7 cellular contexts compared by ENCODE assay signal in the genomic region with DNA sequence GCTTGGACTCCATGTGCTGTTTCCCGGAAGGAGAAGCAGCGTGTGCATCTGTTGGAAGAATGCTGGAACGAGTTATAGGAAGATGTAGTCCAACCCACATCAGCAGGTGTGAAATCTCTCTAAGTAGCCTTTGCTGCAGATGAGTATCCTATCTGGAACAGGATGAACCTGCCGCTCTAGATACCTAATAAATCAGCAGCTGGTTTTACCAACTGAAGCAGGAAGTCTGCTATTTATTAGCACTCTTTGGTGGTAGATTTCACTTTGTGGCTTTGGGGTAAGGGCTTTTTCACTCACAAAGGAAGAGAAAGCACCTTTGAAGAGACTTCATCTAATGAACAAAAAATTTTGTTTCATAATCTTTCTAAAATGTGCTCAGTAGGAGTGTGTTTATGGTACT.
DNase-seq lines count a peak whose midpoint lies in the region; ATAC-seq and TF ChIP-seq lines count a peak whose summit lies in the region.

No MANE protein-coding gene starts in this region.

- POLR2A ChIA-PET in IMR-90 (lab: Charles Lee; ENCODE audit: unreplicated experiment) = no interaction called here

- TF ChIP-seq CTCF in IMR-90 (conservative IDR thresholded peaks at IDR 0.05; ENCODE audit: low read depth, low read length) = no peak

- H3K79me1 ChIP-seq in IMR-90 (ENCODE audit: low read depth in 1 of 2, low read length in 2 of 2) = peaks cover 3% of the 10 kb centered on the region in 2 experiments; a peak in 2 of 4 replicates

- H2BK20ac ChIP-seq in IMR-90 (ENCODE audit: low read depth, low read length) = no peak overlapping the region; the same call in 1 of the 2 replicates

- peak overlapping the region; percentile 26; the same call in 1 of the 2 replicates for H3K4me2 ChIP-seq in IMR-90 (ENCODE audit: low read depth, low read length)

- in situ Hi-C loops in IMR-90 (cut with MboI; ENCODE audit: low sequenced_read_pairs) = loop anchor here (25.0 kb wide), 1 partner anchor 473 kb away; no protein-coding TSS in a partner anchor

- no peaks in the 10 kb centered on the region; the same call in 1 of the 2 replicates for H4K20me1 ChIP-seq in IMR-90 (ENCODE audit: insufficient read depth, low read length)

- peak overlapping the region; percentile 50 to 66 (median 58) for H3K4me3 Mint-ChIP-seq in immature natural killer cell

- WGBS in IMR-90 (ENCODE audit: extremely low coverage in 2 of 2, insufficient read length in 1 of 2), 2 experiments = 80% methylated on average over 3 of the region's 4 CpGs; no CpG with 5 or more reads in 1 of the 2 experiments

- peaks cover 5% of the 10 kb centered on the region; the same call in 1 of the 2 replicates for H3K9me1 ChIP-seq in IMR-90 (ENCODE audit: insufficient read depth, low read length)

- no peaks in the 10 kb centered on the region for H3K27me3 ChIP-seq in IMR-90 (ENCODE audit: control insufficient read depth, insufficient read depth, low read length)

- H3K9ac ChIP-seq in IMR-90 (ENCODE audit: low read depth, low read length) = 0 out of 2 replicates have a peak overlapping the region, but pooled peaks have one; percentile 56

- peaks cover 13% of the 10 kb centered on the region for H3K4me1 ChIP-seq in IMR-90 (ENCODE audit: control insufficient read depth, insufficient read depth, low read length)

- H3K14ac ChIP-seq in IMR-90 (replicated peaks; ENCODE audit: low read depth, low read length) = no peak overlapping the region

- 0 out of 2 replicates have a peak overlapping the region, but pooled peaks have one; percentile 4 for H3K23ac ChIP-seq in IMR-90 (ENCODE audit: low read depth, low read length)

- H3K56ac ChIP-seq in IMR-90 (ENCODE audit: extremely low read depth, insufficient read depth, low read length) = no peak overlapping the region

- CTCF ChIA-PET in IMR-90 (lab: Yijun Ruan, JAX) = no interaction called here

- no peak overlapping the region for H2AFZ ChIP-seq in IMR-90 (replicated peaks; ENCODE audit: low read length, poor library complexity)

- 0 out of 2 replicates have a peak overlapping the region, but pooled peaks have one; percentile 5 for H2BK120ac ChIP-seq in IMR-90 (ENCODE audit: low read depth, low read length)

- H4K8ac ChIP-seq in IMR-90 (ENCODE audit: low read depth in 2 of 2, low read length in 2 of 2) = no peak overlapping the region

- H3K9me3 Mint-ChIP-seq in immature natural killer cell = no peaks in the 10 kb centered on the region

- no peaks in the 10 kb centered on the region for H3K9me3 ChIP-seq in IMR-90 (ENCODE audit: control insufficient read depth, insufficient read depth, low read length)

- BruUV-seq in IMR-90 (replicated peaks; lab: Mats Ljungman, UMichigan) = no TSS peak

- ATAC-seq in GM18858 (IDR thresholded peaks at IDR 0.05; ENCODE audit: unreplicated experiment) (peak; percentile 76), GM21576 (IDR thresholded peaks at IDR 0.05; ENCODE audit: unreplicated experiment) (peak; percentile 84), IMR-90 (ENCODE audit: low read depth) (no peak), HG03439 (IDR thresholded peaks at IDR 0.05; ENCODE audit: unreplicated experiment) (no peak)

- H3K27ac ChIP-seq in IMR-90 (ENCODE audit: insufficient read depth, low read length) = peak overlapping the region; percentile 90; the same call in 1 of the 2 replicates

- no peak overlapping the region for H3K4me3 ChIP-seq in IMR-90 (ENCODE audit: insufficient read depth, low read depth, low read length)

- H3K4ac ChIP-seq in IMR-90 (ENCODE audit: low read depth, low read length) = peak overlapping the region; percentile 11; the same call in 1 of the 2 replicates

- H3K18ac ChIP-seq in IMR-90 (ENCODE audit: low read depth, low read length) = peak overlapping the region; percentile 88

- dilution Hi-C loops in IMR-90 (cut with HindIII; ENCODE audit: low sequenced_read_pairs, unreplicated experiment) = no loop called here

- H3K27me3 Mint-ChIP-seq in immature natural killer cell (ENCODE audit: low read depth in 3 of 3) = peaks cover 0 to 3% (median 0%) of the 10 kb centered on the region in 3 donors

- H3K36me3 ChIP-seq in IMR-90 (ENCODE audit: control insufficient read depth, insufficient read depth, low read length) = 0 out of 2 replicates have a peak, but pooled peaks cover 1% of the 10 kb centered on the region

- DNase-seq in IMR-90 = no peak
- peak; percentile 13 to 33 (median 19) for DNase-seq in immature natural killer cell
- no peak for DNase-seq in stimulated activated CD4-positive, alpha-beta T cell treated with anti-CD3 and anti-CD28 coated beads, Interleukin-12 subunit alpha, Interleukin-12 subunit beta, amount 100 ng/mL, for 4 hours
- no peak for DNase-seq in HK-2 (ENCODE audit: unreplicated experiment)

- intact Hi-C loops in IMR-90 (cut with micrococcal nuclease) = loop anchor here (5.0 kb wide), 2 partner anchors 118 to 183 kb away; a partner anchor contains a TSS

- H4K91ac ChIP-seq in IMR-90 (ENCODE audit: insufficient read depth, low read depth, low read length) = no peak overlapping the region

- no peak for TF ChIP-seq RAD21 in IMR-90 (IDR thresholded peaks at IDR 0.05; ENCODE audit: low read length)

- no peak overlapping the region for H2AK9ac ChIP-seq in IMR-90 (replicated peaks; ENCODE audit: low read depth, low read length, poor library complexity)

- H2AK5ac ChIP-seq in IMR-90 (ENCODE audit: low read depth, low read length) = peak overlapping the region; percentile 17; the same call in 1 of the 2 replicates

- TF ChIP-seq POLR2A in IMR-90 (IDR thresholded peaks at IDR 0.05; ENCODE audit: low read depth, low read length) = no peak

- peaks cover 47 to 77% of the 10 kb centered on the region in 2 donors for H3K4me1 Mint-ChIP-seq in immature natural killer cell

- H3K27ac Mint-ChIP-seq in immature natural killer cell = peak overlapping the region; percentile 64 to 86 (median 80)

- peak overlapping the region; percentile 68 for H2BK5ac ChIP-seq in IMR-90 (ENCODE audit: low read depth, low read length, poor library complexity, severe bottlenecking)

- H3K36me3 Mint-ChIP-seq in immature natural killer cell = peaks cover 0 to 8% (median 5%) of the 10 kb centered on the region in 3 donors

- peak overlapping the region; percentile 20; the same call in 1 of the 3 replicates for H2BK15ac ChIP-seq in IMR-90 (ENCODE audit: low read depth, low read length)

- peak overlapping the region; percentile 18 for H4K5ac ChIP-seq in IMR-90 (ENCODE audit: low read depth, low read length)

TF ChIP-seq in IMR-90, 13 proteins besides CTCF, POLR2A, EP300 and RAD21:
- TF ChIP-seq CEBPB (IDR thresholded peaks at IDR 0.05; ENCODE audit: low read depth, low read length) = no peak

Comparison
In these comparisons a context has a peak if more than half of its experiments do, and no peak if none do; other contexts are left out.
1. ATAC-seq: peak in GM18858 (single experiment) and GM21576 (single experiment); none in IMR-90 (single experiment) and HG03439 (single experiment).
2. DNase-seq: peak in immature natural killer cell (3 of 3); none in IMR-90 (single experiment), stimulated activated CD4-positive, alpha-beta T cell treated with anti-CD3 and anti-CD28 coated beads, Interleukin-12 subunit alpha, Interleukin-12 subunit beta, amount 100 ng/mL, for 4 hours (single experiment) and HK-2 (single experiment).